Comparison of ENCODE assay signal across 9 cellular contexts in genomic region chr22:45503816-45504702, GRCh38. TPM values are rescaled to one million over a fixed set of nuclear protein-coding genes. Genes with fewer than 3 reads are reported as not detected.
DNase-seq lines count a peak whose midpoint lies in the region; ATAC-seq and TF ChIP-seq lines count a peak whose summit lies in the region.
"Had no signal": no experiment of that assay in that cellular context is flagged by ENCODE, and none has a peak within 500 bp of the region (broad histone marks: within the 10 kb centered on the region; RNA-seq: fewer than 3 reads in every experiment).

No MANE protein-coding gene starts in this region.

- no peak for TF ChIP-seq POLR2A in gastrocnemius medialis (IDR thresholded peaks at IDR 0.05)

- H3K36me3 ChIP-seq in H7 (replicated peaks; ENCODE audit: control insufficient read depth, insufficient read depth, low read length), result peaks cover 2% of the 10 kb centered on the region
- H3K36me3 ChIP-seq in right atrium auricular region, result no peaks in the 10 kb centered on the region
- H3K36me3 ChIP-seq in gastrocnemius medialis, result no peaks in the 10 kb centered on the region

- ATAC-seq in SK-N-SH treated with all-trans-retinoic acid at 6 μM for 48 hours (peak; percentile 46), gastrocnemius medialis (no peak)

- peak; percentile 82 for DNase-seq in H7
- DNase-seq in right atrium auricular region (ENCODE audit: low spot score), result no peak
- no peak for DNase-seq in gastrocnemius medialis
- no peak for DNase-seq in hippocampal formation (lab: John Stamatoyannopoulos, UW)
- DNase-seq in RKO (ENCODE audit: low spot score), result no peak
- no peak for DNase-seq in NK-92 treated with Interleukin-12 subunit alpha and Interleukin-12 subunit beta, amount 100 ng/mL, for 24 hours (lab: John Stamatoyannopoulos, UW)
- no peak for DNase-seq in KBM-7

- H3K9me3 ChIP-seq in right atrium auricular region (no peaks in the 10 kb centered on the region), gastrocnemius medialis (no peaks in the 10 kb centered on the region)

- H3K27me3 ChIP-seq in H7 (ENCODE audit: control insufficient read depth, insufficient read depth, low read length), result no peaks in the 10 kb centered on the region
- H3K27me3 ChIP-seq in right atrium auricular region, result no peaks in the 10 kb centered on the region
- peaks cover 18 to 34% (median 19%) of the 10 kb centered on the region in 3 donors for H3K27me3 ChIP-seq in gastrocnemius medialis

- in situ Hi-C loops in gastrocnemius medialis (cut with MboI; ENCODE audit: low sequenced_read_pairs in 4 of 4) (no loop called here), KBM-7 (cut with MboI; ENCODE audit: low pct_unique_long_range_greater_than_20kb, low sequenced_read_pairs) (no loop called here)

- TF ChIP-seq CTCF in right atrium auricular region (IDR thresholded peaks at IDR 0.05), result no peak
- no peak for TF ChIP-seq CTCF in gastrocnemius medialis (IDR thresholded peaks at IDR 0.05 in 4 of 5, conservative IDR thresholded peaks at IDR 0.05 in 1 of 5)

- intact Hi-C loops in gastrocnemius medialis (cut with DNase I; ENCODE audit: low total_unique reads), result no loop called here

- H3K4me3 ChIP-seq in H7 (ENCODE audit: insufficient read depth, low read depth, low read length) (peak overlapping the region; percentile 74), right atrium auricular region (peak overlapping the region; percentile 54 to 58), gastrocnemius medialis (peak overlapping the region; percentile 43 to 50 (median 48))

- H3K4me1 ChIP-seq in right atrium auricular region (peaks cover 0 to 30% of the 10 kb centered on the region in 2 donors), gastrocnemius medialis (peaks cover 0 to 2% of the 10 kb centered on the region in 2 donors)

- peak overlapping the region; percentile 66 to 76 for H3K27ac ChIP-seq in right atrium auricular region
- H3K27ac ChIP-seq in gastrocnemius medialis, result peak overlapping the region; percentile 53 to 71 (median 62)

TF ChIP-seq in SK-N-SH treated with all-trans-retinoic acid at 6 μM for 48 hours, 23 proteins besides CTCF, POLR2A, EP300 and RAD21:
- TF ChIP-seq ZNF8 (CRISPR knock-in tag; IDR thresholded peaks at IDR 0.05) (no peak), ZNF565 (CRISPR knock-in tag; conservative IDR thresholded peaks at IDR 0.05; ENCODE audit: low read depth) (no peak), ZNF70 (CRISPR knock-in tag; IDR thresholded peaks at IDR 0.05) (no peak), BACH2 (CRISPR knock-in tag; IDR thresholded peaks at IDR 0.05; ENCODE audit: borderline replicate concordance) (no peak), CSDC2 (CRISPR knock-in tag; IDR thresholded peaks at IDR 0.05) (no peak), ISL1 (CRISPR knock-in tag; IDR thresholded peaks at IDR 0.05) (no peak), OSR1 (CRISPR knock-in tag; IDR thresholded peaks at IDR 0.05) (no peak), SNAI2 (CRISPR knock-in tag; IDR thresholded peaks at IDR 0.05) (no peak), PPARA (CRISPR knock-in tag; IDR thresholded peaks at IDR 0.05; ENCODE audit: borderline replicate concordance) (no peak)
- TF ChIP-seq, protein P1, sequence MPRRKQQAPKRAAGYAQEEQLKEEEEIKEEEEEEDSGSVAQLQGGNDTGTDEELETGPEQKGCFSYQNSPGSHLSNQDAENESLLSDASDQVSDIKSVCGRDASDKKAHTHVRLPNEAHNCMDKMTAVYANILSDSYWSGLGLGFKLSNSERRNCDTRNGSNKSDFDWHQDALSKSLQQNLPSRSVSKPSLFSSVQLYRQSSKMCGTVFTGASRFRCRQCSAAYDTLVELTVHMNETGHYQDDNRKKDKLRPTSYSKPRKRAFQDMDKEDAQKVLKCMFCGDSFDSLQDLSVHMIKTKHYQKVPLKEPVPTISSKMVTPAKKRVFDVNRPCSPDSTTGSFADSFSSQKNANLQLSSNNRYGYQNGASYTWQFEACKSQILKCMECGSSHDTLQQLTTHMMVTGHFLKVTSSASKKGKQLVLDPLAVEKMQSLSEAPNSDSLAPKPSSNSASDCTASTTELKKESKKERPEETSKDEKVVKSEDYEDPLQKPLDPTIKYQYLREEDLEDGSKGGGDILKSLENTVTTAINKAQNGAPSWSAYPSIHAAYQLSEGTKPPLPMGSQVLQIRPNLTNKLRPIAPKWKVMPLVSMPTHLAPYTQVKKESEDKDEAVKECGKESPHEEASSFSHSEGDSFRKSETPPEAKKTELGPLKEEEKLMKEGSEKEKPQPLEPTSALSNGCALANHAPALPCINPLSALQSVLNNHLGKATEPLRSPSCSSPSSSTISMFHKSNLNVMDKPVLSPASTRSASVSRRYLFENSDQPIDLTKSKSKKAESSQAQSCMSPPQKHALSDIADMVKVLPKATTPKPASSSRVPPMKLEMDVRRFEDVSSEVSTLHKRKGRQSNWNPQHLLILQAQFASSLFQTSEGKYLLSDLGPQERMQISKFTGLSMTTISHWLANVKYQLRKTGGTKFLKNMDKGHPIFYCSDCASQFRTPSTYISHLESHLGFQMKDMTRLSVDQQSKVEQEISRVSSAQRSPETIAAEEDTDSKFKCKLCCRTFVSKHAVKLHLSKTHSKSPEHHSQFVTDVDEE (CRISPR knock-in tag; IDR thresholded peaks at IDR 0.05), result no peak
- TF ChIP-seq, protein P2, sequence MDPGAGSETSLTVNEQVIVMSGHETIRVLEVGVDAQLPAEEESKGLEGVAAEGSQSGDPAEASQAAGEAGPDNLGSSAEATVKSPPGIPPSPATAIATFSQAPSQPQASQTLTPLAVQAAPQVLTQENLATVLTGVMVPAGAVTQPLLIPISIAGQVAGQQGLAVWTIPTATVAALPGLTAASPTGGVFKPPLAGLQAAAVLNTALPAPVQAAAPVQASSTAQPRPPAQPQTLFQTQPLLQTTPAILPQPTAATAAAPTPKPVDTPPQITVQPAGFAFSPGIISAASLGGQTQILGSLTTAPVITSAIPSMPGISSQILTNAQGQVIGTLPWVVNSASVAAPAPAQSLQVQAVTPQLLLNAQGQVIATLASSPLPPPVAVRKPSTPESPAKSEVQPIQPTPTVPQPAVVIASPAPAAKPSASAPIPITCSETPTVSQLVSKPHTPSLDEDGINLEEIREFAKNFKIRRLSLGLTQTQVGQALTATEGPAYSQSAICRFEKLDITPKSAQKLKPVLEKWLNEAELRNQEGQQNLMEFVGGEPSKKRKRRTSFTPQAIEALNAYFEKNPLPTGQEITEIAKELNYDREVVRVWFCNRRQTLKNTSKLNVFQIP (CRISPR knock-in tag; IDR thresholded peaks at IDR 0.05; ENCODE audit: borderline replicate concordance, low read depth), result no peak
- TF ChIP-seq, protein P3, sequence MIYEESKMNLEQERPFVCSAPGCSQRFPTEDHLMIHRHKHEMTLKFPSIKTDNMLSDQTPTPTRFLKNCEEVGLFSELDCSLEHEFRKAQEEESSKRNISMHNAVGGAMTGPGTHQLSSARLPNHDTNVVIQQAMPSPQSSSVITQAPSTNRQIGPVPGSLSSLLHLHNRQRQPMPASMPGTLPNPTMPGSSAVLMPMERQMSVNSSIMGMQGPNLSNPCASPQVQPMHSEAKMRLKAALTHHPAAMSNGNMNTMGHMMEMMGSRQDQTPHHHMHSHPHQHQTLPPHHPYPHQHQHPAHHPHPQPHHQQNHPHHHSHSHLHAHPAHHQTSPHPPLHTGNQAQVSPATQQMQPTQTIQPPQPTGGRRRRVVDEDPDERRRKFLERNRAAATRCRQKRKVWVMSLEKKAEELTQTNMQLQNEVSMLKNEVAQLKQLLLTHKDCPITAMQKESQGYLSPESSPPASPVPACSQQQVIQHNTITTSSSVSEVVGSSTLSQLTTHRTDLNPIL (CRISPR knock-in tag; IDR thresholded peaks at IDR 0.05; ENCODE audit: low read depth), result no peak

RNA-seq across cellular contexts. Expression of gene FBLN1, which starts 1.4 kb away (rescaled TPM):
- 126 and 132 TPM in 2 replicates for total RNA-seq in H7 (2014; rRNA removed; shearing (Covaris generic))
- total RNA-seq in right atrium auricular region (100 to 1,000 TPM in 1 of 2 donors, 10 to 100 TPM in 1; 92.8 to 354 TPM), gastrocnemius medialis (10 to 100 TPM; 12.5 to 37.1 (median 19.2) TPM)
- total RNA-seq: activated T-helper 1 cell treated with anti-CD3 and anti-CD28 coated beads, Interleukin-12 subunit alpha, Interleukin-12 subunit beta, Interleukin-2, Interleukin-4 antibody, amounts not matched to agents 30 ng/mL and 10 ng/mL and 1 ng/mL, durations not matched to agents 14 hours and 24 hours and 36 hours had no signal
